In genomic region chr19:47113446-47114348, GRCh38 we compare ENCODE assay signal across 1 cellular context.
TF ChIP-seq lines count a peak whose summit lies in the region.

TSS of gene ZC3H4 (minus strand) at chr19:47113776. CDS start at chr19:47112584, 1,192 bp downstream.

TF ChIP-seq in GM12878, 131 proteins besides CTCF, POLR2A, EP300 and RAD21 (continued from another document):
- TF ChIP-seq BCLAF1 (IDR thresholded peaks at IDR 0.05): no peak
- TF ChIP-seq, protein P1, sequence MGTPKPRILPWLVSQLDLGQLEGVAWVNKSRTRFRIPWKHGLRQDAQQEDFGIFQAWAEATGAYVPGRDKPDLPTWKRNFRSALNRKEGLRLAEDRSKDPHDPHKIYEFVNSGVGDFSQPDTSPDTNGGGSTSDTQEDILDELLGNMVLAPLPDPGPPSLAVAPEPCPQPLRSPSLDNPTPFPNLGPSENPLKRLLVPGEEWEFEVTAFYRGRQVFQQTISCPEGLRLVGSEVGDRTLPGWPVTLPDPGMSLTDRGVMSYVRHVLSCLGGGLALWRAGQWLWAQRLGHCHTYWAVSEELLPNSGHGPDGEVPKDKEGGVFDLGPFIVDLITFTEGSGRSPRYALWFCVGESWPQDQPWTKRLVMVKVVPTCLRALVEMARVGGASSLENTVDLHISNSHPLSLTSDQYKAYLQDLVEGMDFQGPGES (IDR thresholded peaks at IDR 0.05): no peak
- peak; percentile 95 for TF ChIP-seq JUND (IDR thresholded peaks at IDR 0.05; ENCODE audit: low read depth, low read length)
- TF ChIP-seq PML (IDR thresholded peaks at IDR 0.05; ENCODE audit: low read length): peak; percentile 61; the same call in 1 of the 2 replicates
- no peak for TF ChIP-seq ZSCAN29 (IDR thresholded peaks at IDR 0.05)
- peak; percentile 96 for TF ChIP-seq ATF2 (IDR thresholded peaks at IDR 0.05; ENCODE audit: low read length)
- TF ChIP-seq E2F8 (IDR thresholded peaks at IDR 0.05; ENCODE audit: low read depth, partially characterized antibody): peak; percentile 57
- 0 out of 2 replicates have a peak, but pooled peaks have one; percentile 32 for TF ChIP-seq LARP7 (IDR thresholded peaks at IDR 0.05)
- TF ChIP-seq YY1 (IDR thresholded peaks at IDR 0.05; ENCODE audit: low read depth, low read length): no peak
- TF ChIP-seq, protein P2, sequence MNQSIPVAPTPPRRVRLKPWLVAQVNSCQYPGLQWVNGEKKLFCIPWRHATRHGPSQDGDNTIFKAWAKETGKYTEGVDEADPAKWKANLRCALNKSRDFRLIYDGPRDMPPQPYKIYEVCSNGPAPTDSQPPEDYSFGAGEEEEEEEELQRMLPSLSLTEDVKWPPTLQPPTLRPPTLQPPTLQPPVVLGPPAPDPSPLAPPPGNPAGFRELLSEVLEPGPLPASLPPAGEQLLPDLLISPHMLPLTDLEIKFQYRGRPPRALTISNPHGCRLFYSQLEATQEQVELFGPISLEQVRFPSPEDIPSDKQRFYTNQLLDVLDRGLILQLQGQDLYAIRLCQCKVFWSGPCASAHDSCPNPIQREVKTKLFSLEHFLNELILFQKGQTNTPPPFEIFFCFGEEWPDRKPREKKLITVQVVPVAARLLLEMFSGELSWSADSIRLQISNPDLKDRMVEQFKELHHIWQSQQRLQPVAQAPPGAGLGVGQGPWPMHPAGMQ (IDR thresholded peaks at IDR 0.05; ENCODE audit: borderline replicate concordance): 0 out of 2 replicates have a peak, but pooled peaks have one; percentile 23
- peak; percentile 64 for TF ChIP-seq ZNF384 (IDR thresholded peaks at IDR 0.05; ENCODE audit: borderline replicate concordance, low read depth, low read length)
- TF ChIP-seq EZH2 (IDR thresholded peaks at IDR 0.05; ENCODE audit: borderline replicate concordance, control insufficient read depth, low read depth, low read length): no peak
- TF ChIP-seq GATAD2B (conservative IDR thresholded peaks at IDR 0.05; ENCODE audit: low read depth): no peak
- TF ChIP-seq, protein P3, sequence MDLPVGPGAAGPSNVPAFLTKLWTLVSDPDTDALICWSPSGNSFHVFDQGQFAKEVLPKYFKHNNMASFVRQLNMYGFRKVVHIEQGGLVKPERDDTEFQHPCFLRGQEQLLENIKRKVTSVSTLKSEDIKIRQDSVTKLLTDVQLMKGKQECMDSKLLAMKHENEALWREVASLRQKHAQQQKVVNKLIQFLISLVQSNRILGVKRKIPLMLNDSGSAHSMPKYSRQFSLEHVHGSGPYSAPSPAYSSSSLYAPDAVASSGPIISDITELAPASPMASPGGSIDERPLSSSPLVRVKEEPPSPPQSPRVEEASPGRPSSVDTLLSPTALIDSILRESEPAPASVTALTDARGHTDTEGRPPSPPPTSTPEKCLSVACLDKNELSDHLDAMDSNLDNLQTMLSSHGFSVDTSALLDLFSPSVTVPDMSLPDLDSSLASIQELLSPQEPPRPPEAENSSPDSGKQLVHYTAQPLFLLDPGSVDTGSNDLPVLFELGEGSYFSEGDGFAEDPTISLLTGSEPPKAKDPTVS (IDR thresholded peaks at IDR 0.05; ENCODE audit: low read depth, low read length): no peak
- TF ChIP-seq MEF2B (IDR thresholded peaks at IDR 0.05; ENCODE audit: partially characterized antibody, poor library complexity, severe bottlenecking): peak; percentile 68
- no peak for TF ChIP-seq MEF2A (IDR thresholded peaks at IDR 0.05; ENCODE audit: insufficient read depth, low read depth, low read length)
- TF ChIP-seq HDAC6 (IDR thresholded peaks at IDR 0.05; ENCODE audit: unreplicated experiment): no peak
- TF ChIP-seq SMAD5 (IDR thresholded peaks at IDR 0.05; ENCODE audit: low read depth): no peak; the same call in 1 of the 2 replicates
- TF ChIP-seq TBL1XR1 (IDR thresholded peaks at IDR 0.05; ENCODE audit: low read depth, low read length): no peak
- peak; percentile 61; the same call in 1 of the 2 replicates for TF ChIP-seq PKNOX1 (IDR thresholded peaks at IDR 0.05)
- TF ChIP-seq, protein P4, sequence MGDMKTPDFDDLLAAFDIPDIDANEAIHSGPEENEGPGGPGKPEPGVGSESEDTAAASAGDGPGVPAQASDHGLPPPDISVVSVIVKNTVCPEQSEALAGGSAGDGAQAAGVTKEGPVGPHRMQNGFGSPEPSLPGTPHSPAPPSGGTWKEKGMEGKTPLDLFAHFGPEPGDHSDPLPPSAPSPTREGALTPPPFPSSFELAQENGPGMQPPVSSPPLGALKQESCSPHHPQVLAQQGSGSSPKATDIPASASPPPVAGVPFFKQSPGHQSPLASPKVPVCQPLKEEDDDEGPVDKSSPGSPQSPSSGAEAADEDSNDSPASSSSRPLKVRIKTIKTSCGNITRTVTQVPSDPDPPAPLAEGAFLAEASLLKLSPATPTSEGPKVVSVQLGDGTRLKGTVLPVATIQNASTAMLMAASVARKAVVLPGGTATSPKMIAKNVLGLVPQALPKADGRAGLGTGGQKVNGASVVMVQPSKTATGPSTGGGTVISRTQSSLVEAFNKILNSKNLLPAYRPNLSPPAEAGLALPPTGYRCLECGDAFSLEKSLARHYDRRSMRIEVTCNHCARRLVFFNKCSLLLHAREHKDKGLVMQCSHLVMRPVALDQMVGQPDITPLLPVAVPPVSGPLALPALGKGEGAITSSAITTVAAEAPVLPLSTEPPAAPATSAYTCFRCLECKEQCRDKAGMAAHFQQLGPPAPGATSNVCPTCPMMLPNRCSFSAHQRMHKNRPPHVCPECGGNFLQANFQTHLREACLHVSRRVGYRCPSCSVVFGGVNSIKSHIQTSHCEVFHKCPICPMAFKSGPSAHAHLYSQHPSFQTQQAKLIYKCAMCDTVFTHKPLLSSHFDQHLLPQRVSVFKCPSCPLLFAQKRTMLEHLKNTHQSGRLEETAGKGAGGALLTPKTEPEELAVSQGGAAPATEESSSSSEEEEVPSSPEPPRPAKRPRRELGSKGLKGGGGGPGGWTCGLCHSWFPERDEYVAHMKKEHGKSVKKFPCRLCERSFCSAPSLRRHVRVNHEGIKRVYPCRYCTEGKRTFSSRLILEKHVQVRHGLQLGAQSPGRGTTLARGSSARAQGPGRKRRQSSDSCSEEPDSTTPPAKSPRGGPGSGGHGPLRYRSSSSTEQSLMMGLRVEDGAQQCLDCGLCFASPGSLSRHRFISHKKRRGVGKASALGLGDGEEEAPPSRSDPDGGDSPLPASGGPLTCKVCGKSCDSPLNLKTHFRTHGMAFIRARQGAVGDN (IDR thresholded peaks at IDR 0.05): peak; percentile 40; the same call in 1 of the 2 replicates
- TF ChIP-seq RUNX3 (IDR thresholded peaks at IDR 0.05; ENCODE audit: low read length): peak; percentile 21; the same call in 1 of the 2 replicates
- TF ChIP-seq, protein P5, sequence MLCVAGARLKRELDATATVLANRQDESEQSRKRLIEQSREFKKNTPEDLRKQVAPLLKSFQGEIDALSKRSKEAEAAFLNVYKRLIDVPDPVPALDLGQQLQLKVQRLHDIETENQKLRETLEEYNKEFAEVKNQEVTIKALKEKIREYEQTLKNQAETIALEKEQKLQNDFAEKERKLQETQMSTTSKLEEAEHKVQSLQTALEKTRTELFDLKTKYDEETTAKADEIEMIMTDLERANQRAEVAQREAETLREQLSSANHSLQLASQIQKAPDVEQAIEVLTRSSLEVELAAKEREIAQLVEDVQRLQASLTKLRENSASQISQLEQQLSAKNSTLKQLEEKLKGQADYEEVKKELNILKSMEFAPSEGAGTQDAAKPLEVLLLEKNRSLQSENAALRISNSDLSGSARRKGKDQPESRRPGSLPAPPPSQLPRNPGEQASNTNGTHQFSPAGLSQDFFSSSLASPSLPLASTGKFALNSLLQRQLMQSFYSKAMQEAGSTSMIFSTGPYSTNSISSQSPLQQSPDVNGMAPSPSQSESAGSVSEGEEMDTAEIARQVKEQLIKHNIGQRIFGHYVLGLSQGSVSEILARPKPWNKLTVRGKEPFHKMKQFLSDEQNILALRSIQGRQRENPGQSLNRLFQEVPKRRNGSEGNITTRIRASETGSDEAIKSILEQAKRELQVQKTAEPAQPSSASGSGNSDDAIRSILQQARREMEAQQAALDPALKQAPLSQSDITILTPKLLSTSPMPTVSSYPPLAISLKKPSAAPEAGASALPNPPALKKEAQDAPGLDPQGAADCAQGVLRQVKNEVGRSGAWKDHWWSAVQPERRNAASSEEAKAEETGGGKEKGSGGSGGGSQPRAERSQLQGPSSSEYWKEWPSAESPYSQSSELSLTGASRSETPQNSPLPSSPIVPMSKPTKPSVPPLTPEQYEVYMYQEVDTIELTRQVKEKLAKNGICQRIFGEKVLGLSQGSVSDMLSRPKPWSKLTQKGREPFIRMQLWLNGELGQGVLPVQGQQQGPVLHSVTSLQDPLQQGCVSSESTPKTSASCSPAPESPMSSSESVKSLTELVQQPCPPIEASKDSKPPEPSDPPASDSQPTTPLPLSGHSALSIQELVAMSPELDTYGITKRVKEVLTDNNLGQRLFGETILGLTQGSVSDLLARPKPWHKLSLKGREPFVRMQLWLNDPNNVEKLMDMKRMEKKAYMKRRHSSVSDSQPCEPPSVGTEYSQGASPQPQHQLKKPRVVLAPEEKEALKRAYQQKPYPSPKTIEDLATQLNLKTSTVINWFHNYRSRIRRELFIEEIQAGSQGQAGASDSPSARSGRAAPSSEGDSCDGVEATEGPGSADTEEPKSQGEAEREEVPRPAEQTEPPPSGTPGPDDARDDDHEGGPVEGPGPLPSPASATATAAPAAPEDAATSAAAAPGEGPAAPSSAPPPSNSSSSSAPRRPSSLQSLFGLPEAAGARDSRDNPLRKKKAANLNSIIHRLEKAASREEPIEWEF (IDR thresholded peaks at IDR 0.05; ENCODE audit: insufficient replicate concordance, low read depth, low read length): no peak
- no peak for TF ChIP-seq CHD4 (IDR thresholded peaks at IDR 0.05)
- peak; percentile 100 for TF ChIP-seq ATF7 (IDR thresholded peaks at IDR 0.05; ENCODE audit: low read depth)
- TF ChIP-seq PAX8 (IDR thresholded peaks at IDR 0.05): no peak
